In the genomic region with DNA sequence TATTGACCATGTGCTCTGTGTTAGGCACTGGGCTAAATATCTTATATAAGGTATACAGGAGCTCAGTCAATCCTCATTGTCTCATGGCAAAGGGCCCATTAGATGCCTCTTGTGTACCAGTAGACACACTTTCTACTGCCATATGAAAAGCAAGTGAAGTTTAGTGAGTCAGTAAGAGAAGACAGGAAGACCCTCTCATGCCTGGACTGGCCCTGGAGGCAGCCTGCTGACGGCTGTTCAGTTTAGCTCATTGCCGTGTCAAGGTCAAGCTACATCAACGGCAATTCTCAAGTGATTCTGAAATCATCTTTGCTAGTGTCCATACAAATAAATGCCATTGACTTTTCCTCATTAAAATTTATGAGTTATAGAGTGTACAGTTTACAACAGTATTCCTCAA, we compare ENCODE assay signal across 29 cellular contexts.
"Had no signal": no experiment of that assay in that cellular context is flagged by ENCODE, and none has a peak within 500 bp of the region (broad histone marks: within the 10 kb centered on the region; RNA-seq: fewer than 3 reads in every experiment).

No MANE protein-coding gene starts in this region.

- H3K36me3 ChIP-seq: neutrophil, ovary, right lobe of liver, sigmoid colon, suprapubic skin, tibial nerve, upper lobe of left lung, vagina had no signal

- H3K27ac ChIP-seq: neutrophil, ovary, parathyroid adenoma, psoas muscle, right lobe of liver, sigmoid colon, suprapubic skin, testis, tibial nerve, upper lobe of left lung, vagina had no signal

- H3K79me2 ChIP-seq: parathyroid adenoma had no signal

- DNase-seq: naive thymus-derived CD8-positive, alpha-beta T cell; nephron progenitor cell; nucleus accumbens; ovary; posterior cingulate gyrus; psoas muscle; right cardiac atrium; right lobe of liver; sigmoid colon; small intestine; stimulated activated CD4-positive, alpha-beta T cell treated with anti-CD3 and anti-CD28 coated beads, Interleukin-15, amount 100 ng/mL, for 24 hours; stimulated activated CD4-positive, alpha-beta T cell treated with anti-CD3 and anti-CD28 coated beads, Interleukin-4, amount 100 ng/mL, for 1 hour; stimulated activated CD4-positive, alpha-beta T cell treated with anti-CD3 and anti-CD28 coated beads, Interleukin-4, amount 100 ng/mL, for 4 hours; stimulated activated CD8-positive, alpha-beta memory T cell treated with anti-CD3 and anti-CD28 coated beads, Interleukin-4, amount 100 ng/mL, for 48 hours; stimulated activated naive CD4-positive, alpha-beta T cell; stimulated activated naive CD8-positive, alpha-beta T cell treated with anti-CD3 and anti-CD28 coated beads, Interleukin-15, amount 100 ng/mL, for 72 hours; stimulated activated naive CD8-positive, alpha-beta T cell treated with anti-CD3 and anti-CD28 coated beads, Interleukin-15, Interleukin-2, amounts not matched to agents 100 U/mL and 50 U/mL, for 24 hours; substantia nigra; testis; trophoblast cell; upper lobe of left lung had no signal

- H3K27me3 ChIP-seq: neutrophil, ovary, right lobe of liver, sigmoid colon, testis, tibial nerve, upper lobe of left lung, vagina had no signal

- H3K4me1 ChIP-seq: parathyroid adenoma, psoas muscle, right lobe of liver, sigmoid colon, suprapubic skin, testis, tibial nerve, upper lobe of left lung, vagina had no signal

- H2AFZ ChIP-seq: parathyroid adenoma had no signal

- ATAC-seq: naive thymus-derived CD8-positive, alpha-beta T cell; natural killer cell treated with Interleukin-12 subunit alpha and Interleukin-12 subunit beta and Interleukin-15 and Interleukin-18, amount 100 ng/mL, for 72 hours; psoas muscle; right cardiac atrium; right lobe of liver; stimulated activated memory B cell treated with anti-CD40 and anti-IgM and Interleukin-4, amounts not matched to agents 10 μg/mL and 1 μg/mL and 100 μg/mL, for 72 hours; stimulated activated naive CD8-positive, alpha-beta T cell treated with anti-CD3 and anti-CD28 coated beads, Interleukin-15, amount 100 ng/mL, for 72 hours; stimulated activated naive CD8-positive, alpha-beta T cell treated with anti-CD3 and anti-CD28 coated beads, Interleukin-15, Interleukin-2, amounts not matched to agents 100 U/mL and 50 U/mL, for 24 hours had no signal

- H3K9me3 ChIP-seq: neutrophil, ovary, psoas muscle, right lobe of liver, suprapubic skin, testis, tibial nerve, upper lobe of left lung, vagina had no signal

- H3K9ac ChIP-seq: parathyroid adenoma had no signal

- FAIRE-seq: small intestine, urothelium cell line had no signal

- H3K4me3 ChIP-seq: ovary, psoas muscle, right lobe of liver, sigmoid colon, suprapubic skin, testis, tibial nerve, upper lobe of left lung, vagina had no signal
